Comparison of ENCODE assay signal across 1 cellular context in the genomic region with DNA sequence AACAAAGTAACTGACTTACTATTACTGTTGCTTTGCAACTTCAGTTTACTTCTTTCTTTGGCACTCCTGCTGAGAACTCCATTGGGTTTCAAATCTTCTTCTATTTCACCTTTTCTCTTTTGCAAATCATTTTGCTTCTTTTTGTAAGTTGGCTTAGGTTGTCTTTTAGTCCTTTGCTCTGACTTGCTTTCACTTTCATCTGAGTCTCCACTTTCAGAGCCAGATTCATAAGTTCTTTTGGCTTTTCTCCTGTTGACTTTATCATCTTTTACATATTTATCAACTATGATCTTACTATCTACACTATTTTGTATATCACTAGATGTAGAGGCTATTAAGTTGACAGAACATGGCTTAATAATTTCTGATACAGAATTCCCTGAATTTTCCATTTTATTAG.
TF ChIP-seq lines count a peak whose summit lies in the region.

No MANE protein-coding gene starts in this region.

TF ChIP-seq in WTC11, 78 proteins besides CTCF, POLR2A, EP300 and RAD21 (continued from another document):
- TF ChIP-seq, protein P1, sequence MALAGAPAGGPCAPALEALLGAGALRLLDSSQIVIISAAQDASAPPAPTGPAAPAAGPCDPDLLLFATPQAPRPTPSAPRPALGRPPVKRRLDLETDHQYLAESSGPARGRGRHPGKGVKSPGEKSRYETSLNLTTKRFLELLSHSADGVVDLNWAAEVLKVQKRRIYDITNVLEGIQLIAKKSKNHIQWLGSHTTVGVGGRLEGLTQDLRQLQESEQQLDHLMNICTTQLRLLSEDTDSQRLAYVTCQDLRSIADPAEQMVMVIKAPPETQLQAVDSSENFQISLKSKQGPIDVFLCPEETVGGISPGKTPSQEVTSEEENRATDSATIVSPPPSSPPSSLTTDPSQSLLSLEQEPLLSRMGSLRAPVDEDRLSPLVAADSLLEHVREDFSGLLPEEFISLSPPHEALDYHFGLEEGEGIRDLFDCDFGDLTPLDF (CRISPR knock-in tag; IDR thresholded peaks at IDR 0.05), result no peak
- TF ChIP-seq NR1H2 (CRISPR knock-in tag; IDR thresholded peaks at IDR 0.05) (no peak), MYBL2 (CRISPR knock-in tag; IDR thresholded peaks at IDR 0.05) (no peak), AFF4 (CRISPR knock-in tag; IDR thresholded peaks at IDR 0.05; ENCODE audit: borderline replicate concordance) (no peak), ZNF425 (CRISPR knock-in tag; conservative IDR thresholded peaks at IDR 0.05) (no peak)
